19 cellular contexts compared by ENCODE assay signal in genomic region chr3:140091143-140091542, GRCh38.
DNase-seq lines count a peak whose midpoint lies in the region; ATAC-seq and TF ChIP-seq lines count a peak whose summit lies in the region.
"Had no signal": no experiment of that assay in that cellular context is flagged by ENCODE, and none has a peak within 500 bp of the region (broad histone marks: within the 10 kb centered on the region; RNA-seq: fewer than 3 reads in every experiment).

No MANE protein-coding gene starts in this region.

- peaks cover 9 to 13% of the 10 kb centered on the region in 2 donors for H3K27me3 Mint-ChIP-seq in natural killer cell treated with Interleukin-12 subunit alpha and Interleukin-12 subunit beta and Interleukin-15 and Interleukin-18, amount 100 ng/mL, for 72 hours

- ATAC-seq in left ventricle myocardium superior = peak; percentile 22
- ATAC-seq in natural killer cell treated with Interleukin-12 subunit alpha and Interleukin-12 subunit beta and Interleukin-15 and Interleukin-18, amount 100 ng/mL, for 72 hours = no peak
- ATAC-seq: left lung; naive thymus-derived CD8-positive, alpha-beta T cell; upper lobe of right lung had no signal

- DNase-seq in left ventricle myocardium superior (peak; percentile 27), cardiac septum (ENCODE audit: low spot score) (no peak), astrocyte of the cerebellum (ENCODE audit: low read depth) (peak; percentile 38), medulla oblongata (ENCODE audit: extremely low spot score) (peak; percentile 43), HT-29 (ENCODE audit: low spot score) (no peak), H7 (no peak), foreskin fibroblast (no peak)
- no peak for DNase-seq in natural killer cell treated with Interleukin-12 subunit alpha and Interleukin-12 subunit beta and Interleukin-15 and Interleukin-18, amount 100 ng/mL, for 72 hours (ENCODE audit: low spot score)
- DNase-seq: activated CD4-positive, alpha-beta T cell treated with anti-CD3 and anti-CD28 coated beads for 1 hour; activated gamma-delta T cell; GF-D8; left lung; naive thymus-derived CD8-positive, alpha-beta T cell; NCI-H1436 treated with DMSO at 0.1 percent for 48 hours; NCI-H345; stimulated activated CD4-positive, alpha-beta T cell treated with anti-CD3 and anti-CD28 coated beads, Interleukin-15, amount 100 ng/mL, for 24 hours; stimulated activated naive CD4-positive, alpha-beta T cell; T-helper 9 cell; upper lobe of right lung had no signal

- H3K9me3 Mint-ChIP-seq in natural killer cell treated with Interleukin-12 subunit alpha and Interleukin-12 subunit beta and Interleukin-15 and Interleukin-18, amount 100 ng/mL, for 72 hours = no peaks in the 10 kb centered on the region

- no peak overlapping the region for H3K4me3 ChIP-seq in astrocyte of the cerebellum (ENCODE audit: low read depth, low read length)
- H3K4me3 ChIP-seq in H7 (ENCODE audit: insufficient read depth, low read depth, low read length) = no peak overlapping the region
- no peak overlapping the region for H3K4me3 ChIP-seq in foreskin fibroblast (ENCODE audit: low read depth in 1 of 2, low read length in 2 of 2)
- H3K4me3 ChIP-seq: left lung, upper lobe of right lung had no signal

- intact Hi-C loops in left ventricle myocardium superior (cut with micrococcal nuclease) (no loop called here), cardiac septum (cut with DNase I) (no loop called here)

- no peaks in the 10 kb centered on the region for H3K4me1 Mint-ChIP-seq in natural killer cell treated with Interleukin-12 subunit alpha and Interleukin-12 subunit beta and Interleukin-15 and Interleukin-18, amount 100 ng/mL, for 72 hours (ENCODE audit: low read depth in 2 of 2)
- H3K4me1 Mint-ChIP-seq: naive thymus-derived CD8-positive, alpha-beta T cell had no signal

- no peaks in the 10 kb centered on the region for H3K27me3 ChIP-seq in H7 (ENCODE audit: control insufficient read depth, insufficient read depth, low read length)
- H3K27me3 ChIP-seq: left lung, upper lobe of right lung had no signal

- no peak overlapping the region for H3K27ac Mint-ChIP-seq in natural killer cell treated with Interleukin-12 subunit alpha and Interleukin-12 subunit beta and Interleukin-15 and Interleukin-18, amount 100 ng/mL, for 72 hours
- H3K27ac Mint-ChIP-seq: naive thymus-derived CD8-positive, alpha-beta T cell had no signal

- H3K4me3 Mint-ChIP-seq in natural killer cell treated with Interleukin-12 subunit alpha and Interleukin-12 subunit beta and Interleukin-15 and Interleukin-18, amount 100 ng/mL, for 72 hours = no peak overlapping the region
- H3K4me3 Mint-ChIP-seq: naive thymus-derived CD8-positive, alpha-beta T cell had no signal

- no peaks in the 10 kb centered on the region for H3K36me3 Mint-ChIP-seq in natural killer cell treated with Interleukin-12 subunit alpha and Interleukin-12 subunit beta and Interleukin-15 and Interleukin-18, amount 100 ng/mL, for 72 hours
- H3K36me3 Mint-ChIP-seq: naive thymus-derived CD8-positive, alpha-beta T cell had no signal

- no peaks in the 10 kb centered on the region for H3K36me3 ChIP-seq in H7 (replicated peaks; ENCODE audit: control insufficient read depth, insufficient read depth, low read length)
- H3K36me3 ChIP-seq: left lung, upper lobe of right lung had no signal

- TF ChIP-seq CTCF in astrocyte of the cerebellum (IDR thresholded peaks at IDR 0.05; ENCODE audit: low read depth, low read length, missing control alignments) = no peak
- TF ChIP-seq CTCF in foreskin fibroblast (IDR thresholded peaks at IDR 0.05; ENCODE audit: low read depth, low read length) = no peak

- in situ Hi-C loops in astrocyte of the cerebellum (cut with HindIII; ENCODE audit: low sequenced_read_pairs) = no loop called here

Comparison
In these comparisons a context has a peak if more than half of its experiments do, and no peak if none do; other contexts are left out.
1. DNase-seq: peak in left ventricle myocardium superior (single experiment), astrocyte of the cerebellum (single experiment) and medulla oblongata (single experiment); none in cardiac septum (single experiment), natural killer cell treated with Interleukin-12 subunit alpha and Interleukin-12 subunit beta and Interleukin-15 and Interleukin-18, amount 100 ng/mL, for 72 hours (single experiment), HT-29 (single experiment), H7 (single experiment) and foreskin fibroblast (0 of 2).